Comparison of ENCODE assay signal across 14 cellular contexts in genomic region chr12:100295764-100296555, GRCh38. TPM values are rescaled to one million over a fixed set of nuclear protein-coding genes. Genes with fewer than 3 reads are reported as not detected.
DNase-seq lines count a peak whose midpoint lies in the region; ATAC-seq and TF ChIP-seq lines count a peak whose summit lies in the region.
"Had no signal": no experiment of that assay in that cellular context is flagged by ENCODE, and none has a peak within 500 bp of the region (broad histone marks: within the 10 kb centered on the region; RNA-seq: fewer than 3 reads in every experiment).

No MANE protein-coding gene starts in this region.

- peaks cover 16% of the 10 kb centered on the region for H3K9me3 Mint-ChIP-seq in mesothelial cell of epicardium
- H3K9me3 Mint-ChIP-seq: natural killer cell treated with Interleukin-12 subunit alpha and Interleukin-12 subunit beta and Interleukin-15 and Interleukin-18, amount 100 ng/mL, for 72 hours had no signal

- no peak overlapping the region for H3K4me3 Mint-ChIP-seq in mesothelial cell of epicardium
- H3K4me3 Mint-ChIP-seq: activated naive CD4-positive, alpha-beta T cell treated with anti-CD3 and anti-CD28 coated beads, Interleukin-2, amount 50 U/mL, for 24 hours; CD4-positive, alpha-beta T cell; natural killer cell treated with Interleukin-12 subunit alpha and Interleukin-12 subunit beta and Interleukin-15 and Interleukin-18, amount 100 ng/mL, for 72 hours had no signal

- peak overlapping the region; percentile 16 for H3K27ac Mint-ChIP-seq in mesothelial cell of epicardium
- H3K27ac Mint-ChIP-seq: activated naive CD4-positive, alpha-beta T cell treated with anti-CD3 and anti-CD28 coated beads, Interleukin-2, amount 50 U/mL, for 24 hours; CD4-positive, alpha-beta T cell; natural killer cell treated with Interleukin-12 subunit alpha and Interleukin-12 subunit beta and Interleukin-15 and Interleukin-18, amount 100 ng/mL, for 72 hours had no signal

- H3K36me3 Mint-ChIP-seq in mesothelial cell of epicardium = peaks cover 42% of the 10 kb centered on the region

- peak; percentile 24 for DNase-seq in EL
- peak; percentile 25 for DNase-seq in M059J (ENCODE audit: low read depth)
- DNase-seq in cerebellum (ENCODE audit: low spot score) = peak; percentile 58
- DNase-seq in mesothelial cell of epicardium (ENCODE audit: low spot score in 2 of 2, unreplicated experiment in 2 of 2) = no peak
- no peak for DNase-seq in DMS153 (lab: John Stamatoyannopoulos, UW)
- DNase-seq in activated CD4-positive, alpha-beta T cell treated with anti-CD3 and anti-CD28 coated beads for 1 hour = no peak
- DNase-seq: CD4-positive, alpha-beta T cell; left ventricle myocardium superior; stimulated activated CD4-positive, alpha-beta T cell treated with anti-CD3 and anti-CD28 coated beads, Interleukin-2, amount 100 ng/mL, for 24 hours; stimulated activated CD8-positive, alpha-beta memory T cell treated with anti-CD3 and anti-CD28 coated beads, Interleukin-4, amount 100 ng/mL, for 48 hours; WERI-Rb-1 had no signal

- no peak for TF ChIP-seq CTCF in mesothelial cell of epicardium (IDR thresholded peaks at IDR 0.05; ENCODE audit: unreplicated experiment)

- H3K4me1 Mint-ChIP-seq in mesothelial cell of epicardium = no peaks in the 10 kb centered on the region

- no peak for ATAC-seq in GM18520 (IDR thresholded peaks at IDR 0.05; ENCODE audit: unreplicated experiment)
- ATAC-seq: left ventricle myocardium superior; natural killer cell treated with Interleukin-12 subunit alpha and Interleukin-12 subunit beta and Interleukin-15 and Interleukin-18, amount 100 ng/mL, for 72 hours had no signal

- H3K27me3 Mint-ChIP-seq in mesothelial cell of epicardium (ENCODE audit: low read depth) = no peaks in the 10 kb centered on the region
- H3K27me3 Mint-ChIP-seq: activated naive CD4-positive, alpha-beta T cell treated with anti-CD3 and anti-CD28 coated beads, Interleukin-2, amount 50 U/mL, for 24 hours; CD4-positive, alpha-beta T cell; natural killer cell treated with Interleukin-12 subunit alpha and Interleukin-12 subunit beta and Interleukin-15 and Interleukin-18, amount 100 ng/mL, for 72 hours had no signal

RNA-seq across cellular contexts. Expression of gene SCYL2, which starts 29.0 kb away (rescaled TPM):
- total RNA-seq in M059J (2014; rRNA removed; shearing (Covaris generic)) = 33.8 and 50.9 TPM in 2 replicates
- total RNA-seq in cerebellum = 107 TPM
- total RNA-seq in mesothelial cell of epicardium = 53.0 to 61.4 TPM (median 55.5 TPM) in 3 replicates

RNA-seq across cellular contexts. Expression of gene DEPDC4, which starts 29.1 kb away (rescaled TPM):
- 0.94 and 2.1 TPM in 2 replicates for total RNA-seq in M059J (2014; rRNA removed; shearing (Covaris generic))
- total RNA-seq in cerebellum (2.8 TPM), mesothelial cell of epicardium (3.6 to 6.5 TPM (median 4.2 TPM) in 3 replicates)

Comparison
In these comparisons a context has a peak if more than half of its experiments do, and no peak if none do; other contexts are left out.
1. DNase-seq: peak in EL (single experiment), M059J (single experiment) and cerebellum (single experiment); none in mesothelial cell of epicardium (0 of 2), DMS153 (single experiment) and activated CD4-positive, alpha-beta T cell treated with anti-CD3 and anti-CD28 coated beads for 1 hour (single experiment).